23 cellular contexts compared by ENCODE assay signal in genomic region chr6:119189498-119189897, GRCh38.
A peak's percentile ranks its signal among the peaks of the same experiment; 100 is the strongest.
DNase-seq lines count a peak whose midpoint lies in the region; ATAC-seq, FAIRE-seq and TF ChIP-seq lines count a peak whose summit lies in the region.
"Had no signal": no experiment of that assay in that cellular context is flagged by ENCODE, and none has a peak within 500 bp of the region (broad histone marks: within the 10 kb centered on the region; RNA-seq: fewer than 3 reads in every experiment).

No MANE protein-coding gene starts in this region.

- H3K9ac ChIP-seq in HepG2 (ENCODE audit: insufficient read depth, low read depth, low read length), result no peak overlapping the region
- H3K9ac ChIP-seq: BLaER1 treated with 17β-estradiol and CSF1 and Interleukin-3, amounts not matched to agents 10 nM and 100 nM had no signal

- H4K20me1 ChIP-seq in HepG2 (ENCODE audit: insufficient read depth, low read length), result no peaks in the 10 kb centered on the region
- H4K20me1 ChIP-seq: BLaER1 treated with 17β-estradiol and CSF1 and Interleukin-3, amounts not matched to agents 10 nM and 100 nM had no signal

- H3K4me3 ChIP-seq in HepG2 (replicated peaks in 1 of 3; ENCODE audit: insufficient read depth in 1 of 3, low read depth in 2 of 3, low read length in 3 of 3) (no peak overlapping the region), right lobe of liver (no peak overlapping the region), bronchial epithelial cell (ENCODE audit: low read depth, low read length) (no peak overlapping the region), tibial nerve (no peak overlapping the region), lower leg skin (ENCODE audit: low read depth, poor library complexity, severe bottlenecking) (no peak overlapping the region)
- H3K4me3 ChIP-seq: A549; BLaER1 treated with 17β-estradiol and CSF1 and Interleukin-3, amounts not matched to agents 10 nM and 100 nM had no signal

- H3K36me3 ChIP-seq in HepG2 (replicated peaks in 1 of 2; ENCODE audit: control insufficient read depth in 1 of 2, insufficient read depth in 2 of 2, low read length in 2 of 2) (peaks cover 33 to 92% of the 10 kb centered on the region in 2 experiments), right lobe of liver (peaks cover 6 to 67% (median 35%) of the 10 kb centered on the region in 4 donors), bronchial epithelial cell (ENCODE audit: control insufficient read depth, insufficient read depth, low read length) (no peaks in the 10 kb centered on the region), tibial nerve (peaks cover 0 to 69% (median 0%) of the 10 kb centered on the region in 3 donors)

- no peak overlapping the region for H3K27ac ChIP-seq in HepG2 (ENCODE audit: extremely low read length, insufficient read depth, low read length)
- no peak overlapping the region for H3K27ac ChIP-seq in right lobe of liver
- H3K27ac ChIP-seq in foreskin keratinocyte, result no peak overlapping the region
- H3K27ac ChIP-seq in tibial nerve, result no peak overlapping the region
- H3K27ac ChIP-seq: 22Rv1; A549; BLaER1 treated with 17β-estradiol and CSF1 and Interleukin-3, amounts not matched to agents 10 nM and 100 nM; C4-2B had no signal

- TF ChIP-seq POLR2A in HepG2 (IDR thresholded peaks at IDR 0.05; ENCODE audit: insufficient read depth in 1 of 2, low read depth in 2 of 2, low read length in 2 of 2) (no peak), right lobe of liver (IDR thresholded peaks at IDR 0.05) (no peak), tibial nerve (IDR thresholded peaks at IDR 0.05) (no peak), lower leg skin (IDR thresholded peaks at IDR 0.05) (no peak)

- H3K27me3 ChIP-seq in HepG2 (ENCODE audit: control insufficient read depth in 1 of 2, insufficient read depth in 2 of 2, low read length in 2 of 2) (no peaks in the 10 kb centered on the region), right lobe of liver (no peaks in the 10 kb centered on the region), bronchial epithelial cell (ENCODE audit: control insufficient read depth, insufficient read depth, low read length) (no peaks in the 10 kb centered on the region), foreskin keratinocyte (no peaks in the 10 kb centered on the region), tibial nerve (no peaks in the 10 kb centered on the region)
- H3K27me3 ChIP-seq: BLaER1 treated with 17β-estradiol and CSF1 and Interleukin-3, amounts not matched to agents 10 nM and 100 nM had no signal

- BruUV-seq in HepG2 (replicated peaks; lab: Mats Ljungman, UMichigan), result no TSS peak

- POLR2A ChIA-PET in HepG2 (lab: Yijun Ruan, JAX), result no interaction called here

- CTCF ChIA-PET in HepG2 (lab: Yijun Ruan, JAX; ENCODE audit: low intra/inter-chr PET ratio, low total read pairs), result no interaction called here

- H3K4me2 ChIP-seq in HepG2 (ENCODE audit: low read depth, low read length), result no peak overlapping the region
- H3K4me2 ChIP-seq: A549; BLaER1 treated with 17β-estradiol and CSF1 and Interleukin-3, amounts not matched to agents 10 nM and 100 nM had no signal

- H3K79me2 ChIP-seq in HepG2 (ENCODE audit: insufficient read depth, low read length), result no peaks in the 10 kb centered on the region

- ATAC-seq in HepG2, result no peak
- ATAC-seq in right lobe of liver, result no peak
- peak; percentile 19 for ATAC-seq in foreskin keratinocyte
- ATAC-seq: A549; CD8-positive, alpha-beta T cell had no signal

- H2AFZ ChIP-seq in HepG2 (ENCODE audit: low read length), result no peak overlapping the region

- intact Hi-C loops in HepG2 (cut with micrococcal nuclease; ENCODE audit: unreplicated experiment), result loop anchor here (5.0 kb wide), 1 partner anchor 62 kb away; no protein-coding TSS in a partner anchor
- intact Hi-C loops in right lobe of liver (cut with DNase I), result no loop called here
- intact Hi-C loops in lower leg skin (cut with DNase I; ENCODE audit: low total_unique reads), result no loop called here

- in situ Hi-C loops in HepG2 (cut with HindIII; ENCODE audit: extremely low pct_ligation_motif_present, low pct_unique_long_range_greater_than_20kb), result no loop called here

- TF ChIP-seq RAD21 in HepG2 (CRISPR knock-in tag; IDR thresholded peaks at IDR 0.05), result no peak

- no peak for DNase-seq in HepG2 (ENCODE audit: low spot score)
- DNase-seq in right lobe of liver, result no peak
- peak; percentile 4 for DNase-seq in bronchial epithelial cell (ENCODE audit: low read depth)
- DNase-seq in foreskin keratinocyte, result no peak
- DNase-seq in tibial nerve (ENCODE audit: low spot score in 2 of 2), result no peak
- DNase-seq in lower leg skin (ENCODE audit: low spot score in 2 of 2), result no peak
- DNase-seq in foreskin melanocyte, result no peak
- DNase-seq: AML-193; Caco-2; Calu3; CD4-positive, alpha-beta T cell; CD8-positive, alpha-beta T cell; DMS79 treated with DMSO at 0.1 percent for 48 hours; GF-D8 had no signal

- no peaks in the 10 kb centered on the region for H3K9me3 ChIP-seq in HepG2 (ENCODE audit: low read length)
- H3K9me3 ChIP-seq in right lobe of liver, result no peaks in the 10 kb centered on the region
- H3K9me3 ChIP-seq in tibial nerve, result no peaks in the 10 kb centered on the region
- H3K9me3 ChIP-seq: A549, Caco-2 had no signal

- H3K4me1 ChIP-seq in HepG2 (ENCODE audit: insufficient read depth, low read length) (no peaks in the 10 kb centered on the region), right lobe of liver (no peaks in the 10 kb centered on the region), foreskin keratinocyte (no peaks in the 10 kb centered on the region), tibial nerve (no peaks in the 10 kb centered on the region)
- H3K4me1 ChIP-seq: A549, Caco-2 had no signal

- TF ChIP-seq CTCF in HepG2 (CRISPR knock-in tag; IDR thresholded peaks at IDR 0.05), result no peak
- no peak for TF ChIP-seq CTCF in right lobe of liver (IDR thresholded peaks at IDR 0.05)
- no peak for TF ChIP-seq CTCF in bronchial epithelial cell (IDR thresholded peaks at IDR 0.05; ENCODE audit: insufficient read depth, low read length, severe bottlenecking)
- TF ChIP-seq CTCF in foreskin keratinocyte (conservative IDR thresholded peaks at IDR 0.05), result no peak
- TF ChIP-seq CTCF in tibial nerve (IDR thresholded peaks at IDR 0.05), result no peak
- TF ChIP-seq CTCF in lower leg skin (IDR thresholded peaks at IDR 0.05), result no peak

- FAIRE-seq in HepG2 (lab: Jason Lieb, UNC) (no peak), bronchial epithelial cell (lab: Jason Lieb, UNC) (no peak)
- FAIRE-seq: A549, D721Med, G401.6, GM12892, GM18507, GM19239 had no signal

- TF ChIP-seq EP300 in HepG2 (IDR thresholded peaks at IDR 0.05; ENCODE audit: low read depth in 2 of 2, low read length in 2 of 2) (no peak), HepG2 (CRISPR knock-in tag; IDR thresholded peaks at IDR 0.05; ENCODE audit: borderline replicate concordance) (no peak), tibial nerve (IDR thresholded peaks at IDR 0.05) (no peak)

- 84% methylated on average over 14 of the region's 14 CpGs for WGBS in HepG2 (ENCODE audit: low lambda C conversion rate)
- 87% methylated on average over 13 of the region's 14 CpGs for WGBS in right lobe of liver (ENCODE audit: insufficient coverage, low coverage, low lambda C conversion rate, missing lambda C conversion rate)
- WGBS in tibial nerve, 2 donors, result 81% methylated on average over 14 of the region's 14 CpGs
- WGBS in lower leg skin, 2 donors, result 70 to 83% methylated on average over 14 of the region's 14 CpGs

TF ChIP-seq in HepG2, 621 proteins besides CTCF, POLR2A, EP300 and RAD21:
- TF ChIP-seq AGO2 (optimal IDR thresholded peaks at IDR 0.05; ENCODE audit: low read depth, low read length), result peak; percentile 35
- no peak for TF ChIP-seq ZNF781 (CRISPR knock-in tag; IDR thresholded peaks at IDR 0.05; ENCODE audit: borderline replicate concordance, not compliant biosample characterization)
- TF ChIP-seq RBM22 (optimal IDR thresholded peaks at IDR 0.05; ENCODE audit: low read length), result peak; percentile 93
- TF ChIP-seq HHEX (CRISPR knock-in tag; IDR thresholded peaks at IDR 0.05), result no peak
TF ChIP-seq in HepG2: peak in this region for 2.
